ENCODE assay signal across 25 cellular contexts in genomic region chr1:173353346-173353745, GRCh38.
"Had no signal": no experiment of that assay in that cellular context is flagged by ENCODE, and none has a peak within 500 bp of the region (broad histone marks: within the 10 kb centered on the region; RNA-seq: fewer than 3 reads in every experiment).

No MANE protein-coding gene starts in this region.

- H3K4me3 Mint-ChIP-seq: memory B cell; natural killer cell; neural crest cell; stimulated activated effector memory CD8-positive, alpha-beta T cell treated with anti-CD3 and anti-CD28 coated beads, Interleukin-12 subunit alpha, Interleukin-12 subunit beta, amount 100 ng/mL, for 72 hours had no signal

- FAIRE-seq: kidney had no signal

- H3K9me3 ChIP-seq: gastrocnemius medialis, neutrophil, prostate gland, thyroid gland, vagina had no signal

- H3K27ac Mint-ChIP-seq: memory B cell; natural killer cell; stimulated activated effector memory CD8-positive, alpha-beta T cell treated with anti-CD3 and anti-CD28 coated beads, Interleukin-12 subunit alpha, Interleukin-12 subunit beta, amount 100 ng/mL, for 72 hours had no signal

- H3K36me3 ChIP-seq: gastrocnemius medialis, neutrophil, prostate gland, right atrium auricular region, stomach, thyroid gland, vagina had no signal

- H3K27me3 ChIP-seq: dorsolateral prefrontal cortex, gastrocnemius medialis, neutrophil, right atrium auricular region, stomach, thyroid gland, vagina had no signal

- DNase-seq: dorsolateral prefrontal cortex; effector CD4-positive, alpha-beta T cell; foreskin fibroblast; gastrocnemius medialis; head of caudate nucleus; kidney; natural killer cell; stimulated activated CD4-positive, alpha-beta T cell treated with anti-CD3 and anti-CD28 coated beads, Interleukin-2, amount 100 ng/mL, for 24 hours; stimulated activated CD4-positive, alpha-beta T cell treated with anti-CD3 and anti-CD28 coated beads, Interleukin-4, amount 100 ng/mL, for 24 hours; stimulated activated naive CD4-positive, alpha-beta T cell treated with Interleukin-2 at 50 U/mL for 16 hours; stomach; thyroid gland; trophoblast cell had no signal

- H3K4me1 ChIP-seq: gastrocnemius medialis, prostate gland, stomach, thyroid gland, vagina had no signal

- H3K36me3 Mint-ChIP-seq: stimulated activated effector memory CD8-positive, alpha-beta T cell treated with anti-CD3 and anti-CD28 coated beads, Interleukin-12 subunit alpha, Interleukin-12 subunit beta, amount 100 ng/mL, for 72 hours had no signal

- H3K4me1 Mint-ChIP-seq: neural crest cell had no signal

- H3K4me3 ChIP-seq: dorsolateral prefrontal cortex, gastrocnemius medialis, lung, prostate gland, right atrium auricular region, stomach, thyroid gland, vagina had no signal

- H3K27ac ChIP-seq: dorsolateral prefrontal cortex, epithelial cell of prostate, gastrocnemius medialis, neutrophil, prostate gland, right atrium auricular region, stomach, thyroid gland, vagina had no signal

- ATAC-seq: esophagus mucosa; gastrocnemius medialis; left lobe of liver; natural killer cell; sciatic nerve; stimulated activated effector memory CD8-positive, alpha-beta T cell treated with anti-CD3 and anti-CD28 coated beads, Interleukin-12 subunit alpha, Interleukin-12 subunit beta, amount 100 ng/mL, for 72 hours had no signal

- H3K27me3 Mint-ChIP-seq: memory B cell had no signal
